In genomic region chr10:77879065-77879464, GRCh38 we compare ENCODE assay signal across 1 cellular context.
TF ChIP-seq lines count a peak whose summit lies in the region.

No MANE protein-coding gene starts in this region.

TF ChIP-seq in GM23338, 12 proteins besides CTCF, POLR2A, EP300 and RAD21 (continued from another document):
- TF ChIP-seq ETS1 (IDR thresholded peaks at IDR 0.05): no peak
- TF ChIP-seq REST (IDR thresholded peaks at IDR 0.05; ENCODE audit: unreplicated experiment): no peak
- TF ChIP-seq ZNF462 (CRISPR knock-in tag; IDR thresholded peaks at IDR 0.05): no peak
